Comparison of ENCODE assay signal across 8 cellular contexts in genomic region chr17:42683407-42684031, GRCh38. TPM values are rescaled to one million over a fixed set of nuclear protein-coding genes. Genes with fewer than 3 reads are reported as not detected.
A peak's percentile ranks its signal among the peaks of the same experiment; 100 is the strongest.
DNase-seq lines count a peak whose midpoint lies in the region; ATAC-seq, FAIRE-seq and TF ChIP-seq lines count a peak whose summit lies in the region.

No MANE protein-coding gene starts in this region.

- peaks cover 26% of the 10 kb centered on the region for H3K4me1 ChIP-seq in HUES64 (ENCODE audit: insufficient read depth, low read length)
- H3K4me1 ChIP-seq in mucosa of rectum (ENCODE audit: control insufficient read depth in 2 of 2, insufficient read depth in 2 of 2, low read length in 2 of 2), result peaks cover 43 to 46% of the 10 kb centered on the region in 2 donors
- H3K4me1 ChIP-seq in small intestine (ENCODE audit: control insufficient read depth in 2 of 2, insufficient read depth in 1 of 2, low read depth in 1 of 2, low read length in 1 of 2), result peaks cover 0 to 15% of the 10 kb centered on the region in 2 donors

- FAIRE-seq in small intestine (lab: Jason Lieb, UNC), result no peak

- H3K27me3 ChIP-seq in HUES64 (ENCODE audit: insufficient read depth, low read length) (peaks cover 31% of the 10 kb centered on the region), mucosa of rectum (ENCODE audit: control insufficient read depth in 2 of 2, insufficient read depth in 2 of 2, low read length in 2 of 2) (peaks cover 7 to 10% of the 10 kb centered on the region in 2 donors), small intestine (ENCODE audit: control insufficient read depth in 2 of 2, insufficient read depth in 2 of 2, low read length in 2 of 2) (peaks cover 0 to 2% of the 10 kb centered on the region in 2 donors)

- H3K9ac ChIP-seq in HUES64 (ENCODE audit: low read depth, low read length) (0 out of 2 replicates have a peak overlapping the region, but pooled peaks have one; percentile 17), mucosa of rectum (ENCODE audit: low read depth in 1 of 2, low read length in 2 of 2) (peak overlapping the region in 1 of 2 donors; percentile 3)

- H3K27ac ChIP-seq in HUES64 (ENCODE audit: low read depth, low read length) (no peak overlapping the region), mucosa of rectum (ENCODE audit: low read depth in 2 of 2, low read length in 2 of 2) (peak overlapping the region in 1 of 2 donors; percentile 28), small intestine (ENCODE audit: low read depth in 1 of 2, low read length in 1 of 2) (no peak overlapping the region)

- 7% methylated on average over 25 of the region's 25 CpGs for WGBS in HUES64
- 6 to 21% (median 10%) methylated on average over 23 to 25 of the region's 25 CpGs for whole genome bisulfite sequencing in small intestine, 3 donors

- no peak for DNase-seq in AG10803 (ENCODE audit: low read depth)
- DNase-seq in ecto neural progenitor cell (ENCODE audit: low spot score), result peak; percentile 66
- no peak for DNase-seq in HuH-7 (ENCODE audit: low spot score)
- DNase-seq in small intestine, result no peak
- DNase-seq in NCI-H446 treated with DMSO at 0.1 percent for 48 hours (lab: John Stamatoyannopoulos, UW), result no peak

- H3K4me3 ChIP-seq in AG10803 (ENCODE audit: low read length) (peak overlapping the region; percentile 73), HUES64 (ENCODE audit: low read length) (peak overlapping the region; percentile 65), mucosa of rectum (ENCODE audit: low read length in 2 of 2) (peak overlapping the region; percentile 43 to 61), small intestine (ENCODE audit: low read depth in 1 of 2, low read length in 2 of 2) (no peak overlapping the region)

- H3K9me3 ChIP-seq in HUES64 (ENCODE audit: insufficient read depth, low read depth, low read length) (no peaks in the 10 kb centered on the region), mucosa of rectum (ENCODE audit: control insufficient read depth in 2 of 2, low read length in 2 of 2) (no peaks in the 10 kb centered on the region), small intestine (ENCODE audit: control insufficient read depth, low read depth) (peaks cover 1% of the 10 kb centered on the region)

- ATAC-seq in GM21360 (IDR thresholded peaks at IDR 0.05; ENCODE audit: unreplicated experiment), result no peak

- no peak for TF ChIP-seq CTCF in AG10803 (conservative IDR thresholded peaks at IDR 0.05; ENCODE audit: low read length)

- H3K36me3 ChIP-seq in HUES64 (ENCODE audit: insufficient read depth, low read length) (0 out of 2 replicates have a peak, but pooled peaks cover 6% of the 10 kb centered on the region), mucosa of rectum (ENCODE audit: control insufficient read depth in 2 of 2, insufficient read depth in 2 of 2, low read length in 2 of 2) (no peaks in the 10 kb centered on the region), small intestine (ENCODE audit: control insufficient read depth in 2 of 2, insufficient read depth in 2 of 2, low read length in 2 of 2) (no peaks in the 10 kb centered on the region)

RNA-seq across cellular contexts. Expression of gene CNTNAP1, which starts 1.2 kb away (rescaled TPM):
- polyA plus RNA-seq in HUES64 (2013, experiment 1 of 2), result 4.1 TPM
- polyA plus RNA-seq in HUES64 (2013, experiment 2 of 2), result 6.6 TPM
- 1 to 10 TPM in 1 of 3 donors, under 1 TPM in 1, not detected in 1; 0.54 to 2.7 TPM for polyA plus RNA-seq in small intestine

RNA-seq across cellular contexts. Expression of gene CCR10, which starts 1.9 kb away (rescaled TPM):
- polyA plus RNA-seq in HUES64 (2013, experiment 1 of 2), result 0.20 TPM
- polyA plus RNA-seq in HUES64 (2013, experiment 2 of 2), result 1.1 TPM
- polyA plus RNA-seq in small intestine, result 1 to 10 TPM in 2 of 3 donors, not detected in 1; 1.1 to 4.6 TPM

RNA-seq across cellular contexts. Expression of gene PLEKHH3, which starts 6.7 kb away (rescaled TPM):
- polyA plus RNA-seq in HUES64 (2013, experiment 1 of 2), result 10.0 TPM
- polyA plus RNA-seq in HUES64 (2013, experiment 2 of 2), result 12.9 TPM
- polyA plus RNA-seq in small intestine, result 10 to 100 TPM in 2 of 3 donors, 1 to 10 TPM in 1; 2.2 to 13.4 (median 10.3) TPM

RNA-seq across cellular contexts. Expression of gene TUBG2, which starts 24.4 kb away (rescaled TPM):
- polyA plus RNA-seq in HUES64 (2013, experiment 1 of 2), result 8.3 TPM
- polyA plus RNA-seq in HUES64 (2013, experiment 2 of 2), result 10.7 TPM
- 1 to 10 TPM; 1.3 to 6.6 (median 3.2) TPM for polyA plus RNA-seq in small intestine

Comparison
In these comparisons a context has a peak if more than half of its experiments do, and no peak if none do; other contexts are left out.
1. H3K4me3 ChIP-seq: peak in AG10803 (single experiment), HUES64 (single experiment) and mucosa of rectum (2 of 2); none in small intestine (0 of 2).